In the genomic region with DNA sequence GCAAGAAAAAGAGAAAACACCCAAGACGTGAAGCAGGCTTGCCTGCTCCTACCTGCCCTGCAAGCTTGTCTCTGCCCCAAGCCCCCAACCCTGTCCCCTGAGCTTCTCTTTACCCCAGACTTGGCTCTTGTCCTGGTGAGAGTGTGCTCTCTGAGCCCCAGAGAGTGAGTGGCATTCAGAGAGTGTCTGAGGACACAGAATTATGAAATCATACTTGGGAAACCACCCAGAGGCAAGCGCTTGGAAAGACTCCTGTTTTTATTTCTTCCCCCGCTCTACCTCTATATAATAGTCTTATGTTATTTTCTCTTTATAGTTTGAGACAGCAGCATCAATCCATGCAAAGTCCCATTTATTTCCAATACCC, we compare ENCODE assay signal across 24 cellular contexts.
A peak's percentile ranks its signal among the peaks of the same experiment; 100 is the strongest.
DNase-seq lines count a peak whose midpoint lies in the region; ATAC-seq and TF ChIP-seq lines count a peak whose summit lies in the region.
"Had no signal": no experiment of that assay in that cellular context is flagged by ENCODE, and none has a peak within 500 bp of the region (broad histone marks: within the 10 kb centered on the region; RNA-seq: fewer than 3 reads in every experiment).

No MANE protein-coding gene starts in this region.

- no peak overlapping the region for H2BK5ac ChIP-seq in mesenchymal stem cell (ENCODE audit: low read depth, low read length, poor library complexity, severe bottlenecking)

- no peak overlapping the region for H3K4me2 ChIP-seq in mesenchymal stem cell (ENCODE audit: low read length, poor library complexity, severe bottlenecking)
- H3K4me2 ChIP-seq: A549, GM23338 had no signal

- DNase-seq in Peyer's patch: peak in 2 of 3 donors; percentile 6 to 30
- no peak for DNase-seq in Right ventricle myocardium superior
- DNase-seq in mesenchymal stem cell: no peak
- DNase-seq in stomach: no peak
- no peak for DNase-seq in T-helper 2 cell
- DNase-seq: activated CD4-positive, alpha-beta T cell treated with anti-CD3 and anti-CD28 coated beads, Interleukin-2, amount 50 U/mL, for 48 hours; activated T-cell treated with anti-CD3 and anti-CD28 coated beads, Interleukin-2, amount 50 U/mL, for 1 hour; brain microvascular endothelial cell; dermis blood vessel endothelial cell; DMS79; immature natural killer cell; Kasumi-1; NCI-H1092 treated with DMSO at 0.1 percent for 48 hours; NCI-H524 treated with DMSO at 0.1 percent for 48 hours; occipital lobe; SIG-M5; stimulated activated CD4-positive, alpha-beta T cell treated with anti-CD3 and anti-CD28 coated beads, Interleukin-4, amount 100 ng/mL, for 1 hour had no signal

- H3K27ac ChIP-seq in Peyer's patch (peak overlapping the region in 2 of 4 donors; percentile 49 to 63), mesenchymal stem cell (ENCODE audit: low read length, poor library complexity, severe bottlenecking) (no peak overlapping the region), stomach (peak overlapping the region in 4 of 5 donors; percentile 50 to 83 (median 62))
- H3K27ac ChIP-seq: A549, brain microvascular endothelial cell, epithelial cell of prostate had no signal

- H3K23ac ChIP-seq in mesenchymal stem cell (ENCODE audit: low read length in 2 of 2): no peak overlapping the region

- H3K9me3 ChIP-seq in Peyer's patch (no peaks in the 10 kb centered on the region), mesenchymal stem cell (ENCODE audit: control insufficient read depth, low read length) (no peaks in the 10 kb centered on the region), stomach (no peaks in the 10 kb centered on the region)
- H3K9me3 ChIP-seq: A549 had no signal

- H2AK5ac ChIP-seq in mesenchymal stem cell (ENCODE audit: low read length, severe bottlenecking): no peak overlapping the region

- H3K4me3 ChIP-seq in Peyer's patch (no peak overlapping the region), mesenchymal stem cell (ENCODE audit: insufficient read depth in 1 of 2, low read depth in 1 of 2, low read length in 2 of 2) (no peak overlapping the region), stomach (no peak overlapping the region)
- H3K4me3 ChIP-seq: A549, GM23338, skin epidermis had no signal

- no peak for TF ChIP-seq EP300 in stomach (IDR thresholded peaks at IDR 0.05)

- no peak overlapping the region for H4K8ac ChIP-seq in mesenchymal stem cell (ENCODE audit: low read length)

- TF ChIP-seq POLR2A in Peyer's patch (IDR thresholded peaks at IDR 0.05) (no peak), stomach (IDR thresholded peaks at IDR 0.05) (no peak)

- H3K36me3 ChIP-seq in Peyer's patch (no peaks in the 10 kb centered on the region), mesenchymal stem cell (ENCODE audit: control insufficient read depth in 1 of 2, insufficient read depth in 2 of 2, low read depth in 1 of 2, low read length in 2 of 2) (no peaks in the 10 kb centered on the region), stomach (no peaks in the 10 kb centered on the region)
- H3K36me3 ChIP-seq: brain microvascular endothelial cell had no signal

- H3K14ac ChIP-seq in mesenchymal stem cell (ENCODE audit: low read length in 2 of 2): no peak overlapping the region

- TF ChIP-seq CTCF in Peyer's patch (IDR thresholded peaks at IDR 0.05) (no peak), stomach (IDR thresholded peaks at IDR 0.05) (no peak)

- H3K4me1 ChIP-seq in Peyer's patch (peaks cover 0 to 25% (median 0%) of the 10 kb centered on the region in 4 donors), mesenchymal stem cell (ENCODE audit: control insufficient read depth, insufficient read depth, low read depth, low read length) (peaks cover 8% of the 10 kb centered on the region), stomach (peaks cover 13 to 36% (median 23%) of the 10 kb centered on the region in 4 donors)
- H3K4me1 ChIP-seq: A549 had no signal

- no peak overlapping the region for H2AFZ ChIP-seq in mesenchymal stem cell (ENCODE audit: low read depth, low read length)
- H2AFZ ChIP-seq: GM23338 had no signal

- H3K9ac ChIP-seq in mesenchymal stem cell (ENCODE audit: low read length): no peak overlapping the region

- no peak overlapping the region for H3K4ac ChIP-seq in mesenchymal stem cell (ENCODE audit: low read depth in 1 of 2, low read length in 2 of 2)

- intact Hi-C loops in Right ventricle myocardium superior (cut with DNase I) (no loop called here), stomach (cut with DNase I; ENCODE audit: low total_unique reads) (no loop called here)

- ATAC-seq in Right ventricle myocardium superior (ENCODE audit: poor library complexity) (peak; percentile 87), GM19023 (IDR thresholded peaks at IDR 0.05; ENCODE audit: unreplicated experiment) (no peak), HG03280 (IDR thresholded peaks at IDR 0.05; ENCODE audit: unreplicated experiment) (no peak), HG02973 (IDR thresholded peaks at IDR 0.05; ENCODE audit: unreplicated experiment) (no peak)
- ATAC-seq: A549, GM23338 had no signal

- H2BK12ac ChIP-seq in mesenchymal stem cell (ENCODE audit: low read length in 2 of 2): no peak overlapping the region

- no CpG with 5 or more reads among the region's 3 CpGs for WGBS in mesenchymal stem cell
- 30 to 48% (median 41%) methylated on average over 3 of the region's 3 CpGs for whole genome bisulfite sequencing in stomach, 5 donors

- H4K91ac ChIP-seq in mesenchymal stem cell (ENCODE audit: low read length): peak overlapping the region; percentile 28

- H3K18ac ChIP-seq in mesenchymal stem cell (ENCODE audit: low read depth in 1 of 2, low read length in 2 of 2): no peak overlapping the region

- H2BK120ac ChIP-seq in mesenchymal stem cell (ENCODE audit: low read depth, low read length): no peak overlapping the region

- H3K27me3 ChIP-seq in Peyer's patch (no peaks in the 10 kb centered on the region), mesenchymal stem cell (ENCODE audit: control insufficient read depth in 1 of 2, insufficient read depth in 1 of 2, low read length in 2 of 2) (peaks cover 0 to 4% of the 10 kb centered on the region in 2 experiments), stomach (no peaks in the 10 kb centered on the region)
- H3K27me3 ChIP-seq: brain microvascular endothelial cell had no signal

- H3K79me1 ChIP-seq in mesenchymal stem cell (replicated peaks; ENCODE audit: low read length, poor library complexity, severe bottlenecking): no peaks in the 10 kb centered on the region

- no peak overlapping the region for H2BK15ac ChIP-seq in mesenchymal stem cell (ENCODE audit: low read depth, poor library complexity, severe bottlenecking)

Comparison
In these comparisons a context has a peak if more than half of its experiments do, and no peak if none do; other contexts are left out.
1. DNase-seq: peak in Peyer's patch (2 of 3); none in Right ventricle myocardium superior (single experiment), mesenchymal stem cell (single experiment), stomach (single experiment) and T-helper 2 cell (0 of 5).